In genomic region chr22:32478552-32478951, GRCh38 we compare ENCODE assay signal across 8 cellular contexts. TPM values are rescaled to one million over a fixed set of nuclear protein-coding genes. Genes with fewer than 3 reads are reported as not detected.
"Had no signal": no experiment of that assay in that cellular context is flagged by ENCODE, and none has a peak within 500 bp of the region (broad histone marks: within the 10 kb centered on the region; RNA-seq: fewer than 3 reads in every experiment).

No MANE protein-coding gene starts in this region.

RNA-seq across cellular contexts. Expression of gene BPIFC, which starts 14.3 kb away (rescaled TPM):
- total RNA-seq: HT1080, K562, MCF 10A, OCI-LY7, PC-3, SK-MEL-5 had no signal
- polyA plus RNA-seq: IgD-negative memory B cell, K562, SK-N-SH had no signal
